In genomic region chr15:101306341-101307047, GRCh38 we compare ENCODE assay signal across 15 cellular contexts. TPM values are rescaled to one million over a fixed set of nuclear protein-coding genes. Genes with fewer than 3 reads are reported as not detected.
DNase-seq lines count a peak whose midpoint lies in the region; ATAC-seq and TF ChIP-seq lines count a peak whose summit lies in the region.
"Had no signal": no experiment of that assay in that cellular context is flagged by ENCODE, and none has a peak within 500 bp of the region (broad histone marks: within the 10 kb centered on the region; RNA-seq: fewer than 3 reads in every experiment).

No MANE protein-coding gene starts in this region.

- H3K9me3 ChIP-seq in right cardiac atrium (ENCODE audit: control insufficient read depth, low read length) (no peaks in the 10 kb centered on the region), RWPE2 (ENCODE audit: severe bottlenecking) (no peaks in the 10 kb centered on the region), upper lobe of right lung (no peaks in the 10 kb centered on the region)
- H3K9me3 ChIP-seq: Peyer's patch had no signal

- TF ChIP-seq CTCF in RWPE2 (IDR thresholded peaks at IDR 0.05; ENCODE audit: poor library complexity, severe bottlenecking), result no peak
- no peak for TF ChIP-seq CTCF in upper lobe of right lung (IDR thresholded peaks at IDR 0.05)

- ATAC-seq in right cardiac atrium (no peak), left cardiac atrium (no peak), RWPE2 (ENCODE audit: low read depth) (no peak), left lobe of liver (peak; percentile 3), upper lobe of right lung (no peak), HG03442 (IDR thresholded peaks at IDR 0.05; ENCODE audit: unreplicated experiment) (no peak)

- H3K4me1 ChIP-seq in right cardiac atrium (ENCODE audit: control insufficient read depth, insufficient read depth, low read length), result no peaks in the 10 kb centered on the region
- H3K4me1 ChIP-seq in RWPE2 (ENCODE audit: insufficient read depth, poor library complexity, severe bottlenecking), result no peaks in the 10 kb centered on the region
- no peaks in the 10 kb centered on the region for H3K4me1 ChIP-seq in upper lobe of right lung
- H3K4me1 ChIP-seq: Peyer's patch had no signal

- H3K27me3 ChIP-seq in right cardiac atrium (ENCODE audit: control insufficient read depth, insufficient read depth) (no peaks in the 10 kb centered on the region), RWPE2 (ENCODE audit: insufficient read depth, poor library complexity, severe bottlenecking) (no peaks in the 10 kb centered on the region), upper lobe of right lung (no peaks in the 10 kb centered on the region)
- H3K27me3 ChIP-seq: Peyer's patch had no signal

- DNase-seq in right cardiac atrium (peak in 2 of 3 donors; percentile 5 to 18), left cardiac atrium (no peak), RWPE2 (ENCODE audit: low spot score) (peak; percentile 67), left lobe of liver (ENCODE audit: low spot score) (peak; percentile 38), upper lobe of right lung (peak; percentile 47), NCI-H146 treated with DMSO at 0.1 percent for 48 hours (lab: John Stamatoyannopoulos, UW; ENCODE audit: unreplicated experiment) (no peak)
- DNase-seq: CD4-positive, alpha-beta memory T cell; NCI-H1436; NCI-H2029 treated with DMSO at 0.1 percent for 48 hours; NCI-H446 treated with DMSO at 0.1 percent for 48 hours; NCI-H748 treated with DMSO at 0.1 percent for 48 hours; SHP77 had no signal

- H3K36me3 ChIP-seq in RWPE2 (ENCODE audit: low read depth), result no peaks in the 10 kb centered on the region
- no peaks in the 10 kb centered on the region for H3K36me3 ChIP-seq in upper lobe of right lung
- H3K36me3 ChIP-seq: Peyer's patch had no signal

- intact Hi-C loops in right cardiac atrium (cut with DNase I), result loop anchor here in 2 of 4 donors (10.0 kb wide), 2 partner anchors 188 to 198 kb away; no protein-coding TSS in a partner anchor
- intact Hi-C loops in left cardiac atrium (cut with DNase I), result no loop called here
- intact Hi-C loops in upper lobe of right lung (cut with DNase I), result loop anchor here (10.0 kb wide), 1 partner anchor 338 kb away; no protein-coding TSS in a partner anchor

- WGBS in right cardiac atrium, result 78% methylated on average over 10 of the region's 10 CpGs

- H3K4me3 ChIP-seq in right cardiac atrium (ENCODE audit: low read length), result no peak overlapping the region
- H3K4me3 ChIP-seq in RWPE2 (ENCODE audit: severe bottlenecking), result no peak overlapping the region
- no peak overlapping the region for H3K4me3 ChIP-seq in upper lobe of right lung
- H3K4me3 ChIP-seq: Peyer's patch had no signal

- H3K27ac ChIP-seq in right cardiac atrium (ENCODE audit: low read length), result no peak overlapping the region
- H3K27ac ChIP-seq in RWPE2 (ENCODE audit: poor library complexity, severe bottlenecking), result no peak overlapping the region
- no peak overlapping the region for H3K27ac ChIP-seq in upper lobe of right lung
- H3K27ac ChIP-seq: KMS-11, Peyer's patch had no signal

RNA-seq across cellular contexts. Expression of gene SNRPA1, which starts 11.4 kb away (rescaled TPM):
- total RNA-seq in right cardiac atrium (10 to 100 TPM; 23.4 to 33.6 (median 27.7) TPM), left cardiac atrium (10 to 100 TPM; 26.7 to 36.7 TPM), left lobe of liver (22.2 TPM), upper lobe of right lung (40.7 TPM)
- polyA plus RNA-seq in right cardiac atrium, result 37.3 TPM

RNA-seq across cellular contexts. Expression of gene SELENOS, which starts 29.2 kb away (rescaled TPM):
- total RNA-seq in right cardiac atrium (10 to 100 TPM; 27.4 to 61.4 (median 35.0) TPM), left cardiac atrium (10 to 100 TPM; 37.7 to 66.2 TPM), left lobe of liver (33.9 TPM), upper lobe of right lung (78.5 TPM)
- 52.3 TPM for polyA plus RNA-seq in right cardiac atrium

RNA-seq across cellular contexts. Expression of gene CHSY1, which starts 54.6 kb away (rescaled TPM):
- total RNA-seq in right cardiac atrium (10 to 100 TPM; 24.5 to 44.7 (median 28.9) TPM), left cardiac atrium (10 to 100 TPM; 18.8 to 42.0 TPM), left lobe of liver (6.3 TPM), upper lobe of right lung (40.6 TPM)
- polyA plus RNA-seq in right cardiac atrium, result 11.9 TPM

Comparison
In these comparisons a context has a peak if more than half of its experiments do, and no peak if none do; other contexts are left out.
1. DNase-seq: peak in right cardiac atrium (2 of 3), RWPE2 (single experiment), left lobe of liver (single experiment) and upper lobe of right lung (single experiment); none in left cardiac atrium (single experiment) and NCI-H146 treated with DMSO at 0.1 percent for 48 hours (single experiment).